In genomic region chr12:91272456-91273063, GRCh38 we compare ENCODE assay signal across 13 cellular contexts.
DNase-seq lines count a peak whose midpoint lies in the region; ATAC-seq and TF ChIP-seq lines count a peak whose summit lies in the region.
"Had no signal": no experiment of that assay in that cellular context is flagged by ENCODE, and none has a peak within 500 bp of the region (broad histone marks: within the 10 kb centered on the region; RNA-seq: fewer than 3 reads in every experiment).

No MANE protein-coding gene starts in this region.

- TF ChIP-seq CTCF in GM23338 (conservative IDR thresholded peaks at IDR 0.05; ENCODE audit: low read depth in 2 of 2) (no peak), breast epithelium (IDR thresholded peaks at IDR 0.05) (no peak), hepatocyte (IDR thresholded peaks at IDR 0.05; ENCODE audit: poor library complexity) (no peak), psoas muscle (IDR thresholded peaks at IDR 0.05) (no peak), natural killer cell (IDR thresholded peaks at IDR 0.05) (no peak)

- H3K27ac ChIP-seq in GM23338 (ENCODE audit: low read depth) (no peak overlapping the region), breast epithelium (peak overlapping the region; percentile 52 to 70), hepatocyte (peak overlapping the region; percentile 52), psoas muscle (no peak overlapping the region)

- H3K9me2 ChIP-seq in GM23338 (ENCODE audit: insufficient read depth) (no peaks in the 10 kb centered on the region), hepatocyte (replicated peaks; ENCODE audit: insufficient read depth) (no peaks in the 10 kb centered on the region)

- H3F3A ChIP-seq in GM23338 (replicated peaks; ENCODE audit: low read depth) = no peaks in the 10 kb centered on the region

- no peaks in the 10 kb centered on the region for H3K27me3 Mint-ChIP-seq in GM23338 (ENCODE audit: insufficient read depth, low read depth, poor library complexity)
- peaks cover 2 to 8% of the 10 kb centered on the region in 2 donors for H3K27me3 Mint-ChIP-seq in natural killer cell (ENCODE audit: low read depth in 2 of 2)

- H3K36me3 Mint-ChIP-seq in GM23338 (ENCODE audit: low read depth) = no peaks in the 10 kb centered on the region
- H3K36me3 Mint-ChIP-seq in natural killer cell = no peaks in the 10 kb centered on the region
- H3K36me3 Mint-ChIP-seq: memory B cell had no signal

- H3K9me3 Mint-ChIP-seq in GM23338 (no peaks in the 10 kb centered on the region), natural killer cell (peaks cover 0 to 3% of the 10 kb centered on the region in 2 donors)
- H3K9me3 Mint-ChIP-seq: memory B cell had no signal

- H3K4me1 ChIP-seq in GM23338 (ENCODE audit: insufficient read depth) (peaks cover 21% of the 10 kb centered on the region), breast epithelium (no peaks in the 10 kb centered on the region), hepatocyte (ENCODE audit: insufficient read depth) (peaks cover 12% of the 10 kb centered on the region), psoas muscle (peaks cover 7% of the 10 kb centered on the region)

- DNase-seq in GM23338 (ENCODE audit: low spot score) (peak; percentile 81), breast epithelium (ENCODE audit: low spot score in 2 of 2) (peak in 1 of 2 donors; percentile 47), hepatocyte (ENCODE audit: low spot score) (no peak), psoas muscle (peak; percentile 79 to 90), GDM1 (lab: John Stamatoyannopoulos, UW) (no peak), natural killer cell (no peak)
- DNase-seq: activated T-cell treated with anti-CD3 and anti-CD28 coated beads for 4 hours, DMS79, NCI-H2081 treated with DMSO at 0.1 percent for 48 hours had no signal

- H3K4me1 Mint-ChIP-seq in GM23338 = peaks cover 40% of the 10 kb centered on the region
- no peaks in the 10 kb centered on the region for H3K4me1 Mint-ChIP-seq in natural killer cell
- H3K4me1 Mint-ChIP-seq: memory B cell had no signal

- 89% methylated on average over 4 of the region's 4 CpGs for WGBS in hepatocyte (ENCODE audit: low lambda C conversion rate, missing lambda C conversion rate)
- WGBS in psoas muscle, 3 donors = 67 to 69% (median 68%) methylated on average over 4 of the region's 4 CpGs

- ATAC-seq in GM23338 (peak; percentile 96), psoas muscle (peak; percentile 37 to 87 (median 86)), natural killer cell (no peak), GM18517 (IDR thresholded peaks at IDR 0.05; ENCODE audit: unreplicated experiment) (no peak)
- no peak for ATAC-seq in activated CD4-positive, CD25-positive, alpha-beta regulatory T cell treated with anti-CD3 and anti-CD28 coated beads, Interleukin-2, amount 50 U/mL, for 24 hours

- H3K9me3 ChIP-seq in breast epithelium (no peaks in the 10 kb centered on the region), hepatocyte (ENCODE audit: low read depth) (no peaks in the 10 kb centered on the region), psoas muscle (no peaks in the 10 kb centered on the region)

- H3K27me3 ChIP-seq in GM23338 (ENCODE audit: insufficient read depth) (no peaks in the 10 kb centered on the region), breast epithelium (no peaks in the 10 kb centered on the region), hepatocyte (no peaks in the 10 kb centered on the region), psoas muscle (ENCODE audit: insufficient read depth in 3 of 3, low read length in 2 of 3) (no peaks in the 10 kb centered on the region)

- peak overlapping the region; percentile 8; the same call in 1 of the 2 replicates for H3K4me2 ChIP-seq in GM23338
- H3K4me2 ChIP-seq in hepatocyte = no peak overlapping the region

- H2AFZ ChIP-seq in GM23338 (no peak overlapping the region), hepatocyte (no peak overlapping the region)

- no peak for TF ChIP-seq POLR2A in breast epithelium (IDR thresholded peaks at IDR 0.05)

- H3K36me3 ChIP-seq in GM23338 (ENCODE audit: insufficient read depth) = no peaks in the 10 kb centered on the region
- no peaks in the 10 kb centered on the region for H3K36me3 ChIP-seq in breast epithelium
- H3K36me3 ChIP-seq in hepatocyte (replicated peaks; ENCODE audit: insufficient read depth, low read depth) = no peaks in the 10 kb centered on the region
- no peaks in the 10 kb centered on the region for H3K36me3 ChIP-seq in psoas muscle (ENCODE audit: insufficient read depth in 1 of 2, low read depth in 1 of 2)

- H3K4me3 Mint-ChIP-seq in GM23338 (no peak overlapping the region), natural killer cell (no peak overlapping the region)
- H3K4me3 Mint-ChIP-seq: memory B cell had no signal

- H4K20me1 ChIP-seq in GM23338 (replicated peaks; ENCODE audit: insufficient read depth) (no peaks in the 10 kb centered on the region), hepatocyte (ENCODE audit: insufficient read depth, poor library complexity, severe bottlenecking) (no peaks in the 10 kb centered on the region)

- H3K79me2 ChIP-seq in GM23338 (replicated peaks; ENCODE audit: insufficient read depth) (no peaks in the 10 kb centered on the region), hepatocyte (no peaks in the 10 kb centered on the region)

- no peak overlapping the region for H3K4me3 ChIP-seq in GM23338
- no peak overlapping the region for H3K4me3 ChIP-seq in breast epithelium
- H3K4me3 ChIP-seq in hepatocyte = no peak overlapping the region
- H3K4me3 ChIP-seq in psoas muscle = no peak overlapping the region
- H3K4me3 ChIP-seq: skin epidermis had no signal

- intact Hi-C loops in breast epithelium (cut with DNase I; ENCODE audit: low total_unique reads) = no loop called here
- intact Hi-C loops in psoas muscle (cut with DNase I) = no loop called here
- intact Hi-C loops in natural killer cell (cut with micrococcal nuclease) = no loop called here

- 0 out of 2 replicates have a peak overlapping the region, but pooled peaks have one; percentile 29 for H3K27ac Mint-ChIP-seq in GM23338
- H3K27ac Mint-ChIP-seq in natural killer cell = no peak overlapping the region
- H3K27ac Mint-ChIP-seq: memory B cell had no signal

TF ChIP-seq in GM23338, 12 proteins besides CTCF, POLR2A, EP300 and RAD21:
- TF ChIP-seq ZNF331 (CRISPR knock-in tag; IDR thresholded peaks at IDR 0.05; ENCODE audit: low read depth) (no peak), ZNF462 (CRISPR knock-in tag; IDR thresholded peaks at IDR 0.05) (peak; percentile 50; the same call in 1 of the 2 replicates)

Comparison
In these comparisons a context has a peak if more than half of its experiments do, and no peak if none do; other contexts are left out.
1. ATAC-seq: peak in GM23338 (single experiment) and psoas muscle (4 of 4); none in activated CD4-positive, CD25-positive, alpha-beta regulatory T cell treated with anti-CD3 and anti-CD28 coated beads, Interleukin-2, amount 50 U/mL, for 24 hours (0 of 2), natural killer cell (0 of 3) and GM18517 (single experiment).
2. DNase-seq: peak in GM23338 (single experiment) and psoas muscle (2 of 2); none in hepatocyte (single experiment), GDM1 (single experiment) and natural killer cell (single experiment).
3. H3K27ac ChIP-seq: peak in breast epithelium (2 of 2) and hepatocyte (single experiment); none in GM23338 (single experiment) and psoas muscle (single experiment).